5 cellular contexts compared by ENCODE assay signal in genomic region chr7:128654080-128654479, GRCh38. TPM values are rescaled to one million over a fixed set of nuclear protein-coding genes. Genes with fewer than 3 reads are reported as not detected.
DNase-seq lines count a peak whose midpoint lies in the region; ATAC-seq, FAIRE-seq and TF ChIP-seq lines count a peak whose summit lies in the region.
"Not testable (repeated sequence)": the region's sequence is repeated elsewhere in the genome, so short reads cannot be mapped to it uniquely, and the experiment has no call there.
"Had no signal": no experiment of that assay in that cellular context is flagged by ENCODE, and none has a peak within 500 bp of the region (broad histone marks: within the 10 kb centered on the region; RNA-seq: fewer than 3 reads in every experiment).

No MANE protein-coding gene starts in this region.

- not testable (repeated sequence) for TF ChIP-seq EP300 in K562 (IDR thresholded peaks at IDR 0.05; ENCODE audit: low read length); ovary (IDR thresholded peaks at IDR 0.05)

- peaks cover 17% of the 10 kb centered on the region for H3K36me3 Mint-ChIP-seq in stimulated activated effector memory CD8-positive, alpha-beta T cell treated with anti-CD3 and anti-CD28 coated beads, Interleukin-12 subunit alpha, Interleukin-12 subunit beta, amount 100 ng/mL, for 72 hours

- DNase-seq in K562 (ENCODE audit: extremely low read depth in 1 of 4, low spot score in 3 of 4); stimulated activated effector memory CD8-positive, alpha-beta T cell treated with anti-CD3 and anti-CD28 coated beads, Interleukin-12 subunit alpha, Interleukin-12 subunit beta, amount 100 ng/mL, for 72 hours (ENCODE audit: low spot score in 2 of 2): not testable (repeated sequence)
- peak; percentile 62 for DNase-seq in Right ventricle myocardium inferior (ENCODE audit: missing footprints)
- DNase-seq in ovary: peak in 3 of 5 donors; percentile 8 to 44 (median 25)

- not testable (repeated sequence) for ATAC-seq in K562; Right ventricle myocardium inferior; stimulated activated effector memory CD8-positive, alpha-beta T cell treated with anti-CD3 and anti-CD28 coated beads, Interleukin-12 subunit alpha, Interleukin-12 subunit beta, amount 100 ng/mL, for 72 hours

- TF ChIP-seq POLR2A in K562 (conservative IDR thresholded peaks at IDR 0.05); ovary (IDR thresholded peaks at IDR 0.05): not testable (repeated sequence)

- not testable (repeated sequence) for H3K9me1 ChIP-seq in K562 (ENCODE audit: control insufficient read depth, insufficient read depth, low read length)

- H3K4me3 ChIP-seq in K562, ovary: not testable (repeated sequence)

- not testable (repeated sequence) for H4K20me1 ChIP-seq in K562 (replicated peaks; ENCODE audit: control insufficient read depth, insufficient read depth, low read length)

- CTCF ChIA-PET in K562 (lab: Yijun Ruan, JAX; ENCODE audit: low intra/inter-chr PET ratio): not testable (repeated sequence)

- H3K4me2 ChIP-seq in K562 (ENCODE audit: insufficient read depth, low read length): not testable (repeated sequence)

- not testable (repeated sequence) for H3K9ac ChIP-seq in K562 (ENCODE audit: insufficient read depth in 1 of 2, low read depth in 2 of 2, low read length in 2 of 2)

- not testable (repeated sequence) for H3K4me1 ChIP-seq in K562 (replicated peaks in 1 of 2; ENCODE audit: control insufficient read depth in 2 of 2, insufficient read depth in 2 of 2, low read length in 2 of 2); ovary (ENCODE audit: insufficient read depth)

- H3K4me3 Mint-ChIP-seq in stimulated activated effector memory CD8-positive, alpha-beta T cell treated with anti-CD3 and anti-CD28 coated beads, Interleukin-12 subunit alpha, Interleukin-12 subunit beta, amount 100 ng/mL, for 72 hours: not testable (repeated sequence)

- H3K79me2 ChIP-seq in K562 (ENCODE audit: control insufficient read depth, insufficient read depth, low read length): not testable (repeated sequence)

- H3K27ac ChIP-seq in K562 (ENCODE audit: extremely low read depth, low read depth, low read length): not testable (repeated sequence)
- H3K27ac ChIP-seq in ovary: peak overlapping the region in 1 of 2 donors; percentile 28

- intact Hi-C loops in K562 (cut with micrococcal nuclease); Right ventricle myocardium inferior (cut with DNase I); ovary (cut with DNase I): not testable (repeated sequence)

- not testable (repeated sequence) for BruUV-seq in K562 (replicated peaks; lab: Mats Ljungman, UMichigan)

- not testable (repeated sequence) for H3K9me3 ChIP-seq in K562 (replicated peaks; ENCODE audit: control insufficient read depth, insufficient read depth, low read depth, low read length); ovary

- H3K27ac Mint-ChIP-seq in stimulated activated effector memory CD8-positive, alpha-beta T cell treated with anti-CD3 and anti-CD28 coated beads, Interleukin-12 subunit alpha, Interleukin-12 subunit beta, amount 100 ng/mL, for 72 hours: peak overlapping the region; percentile 56

- not testable (repeated sequence) for H3K4me1 Mint-ChIP-seq in stimulated activated effector memory CD8-positive, alpha-beta T cell treated with anti-CD3 and anti-CD28 coated beads, Interleukin-12 subunit alpha, Interleukin-12 subunit beta, amount 100 ng/mL, for 72 hours

- not testable (repeated sequence) for H3K36me3 ChIP-seq in K562 (ENCODE audit: control insufficient read depth, insufficient read depth, low read length); ovary

- H3K27me3 ChIP-seq in K562 (ENCODE audit: control insufficient read depth in 2 of 2, insufficient read depth in 2 of 2, low read length in 2 of 2); ovary: not testable (repeated sequence)

- not testable (repeated sequence) for FAIRE-seq in K562 (lab: Jason Lieb, UNC)

- not testable (repeated sequence) for TF ChIP-seq CTCF in K562 (IDR thresholded peaks at IDR 0.05 in 2 of 3, conservative IDR thresholded peaks at IDR 0.05 in 1 of 3; ENCODE audit: insufficient read depth in 2 of 3, low read depth in 1 of 3, low read length in 3 of 3); ovary (IDR thresholded peaks at IDR 0.05)

- TF ChIP-seq RAD21 in K562 (CRISPR knock-in tag; conservative IDR thresholded peaks at IDR 0.05 in 1 of 2, IDR thresholded peaks at IDR 0.05 in 1 of 2): not testable (repeated sequence)

- POLR2A ChIA-PET in K562 (lab: Yijun Ruan, JAX): not testable (repeated sequence)

- H3K9me3 Mint-ChIP-seq in stimulated activated effector memory CD8-positive, alpha-beta T cell treated with anti-CD3 and anti-CD28 coated beads, Interleukin-12 subunit alpha, Interleukin-12 subunit beta, amount 100 ng/mL, for 72 hours: not testable (repeated sequence)

- in situ Hi-C loops in K562 (cut with MboI): not testable (repeated sequence)

- H2AFZ ChIP-seq in K562 (ENCODE audit: low read depth, low read length): not testable (repeated sequence)

- 52% methylated on average over 2 of the region's 19 CpGs for WGBS in K562 (ENCODE audit: insufficient coverage, low coverage, missing lambda C conversion rate)
- 50 to 62% (median 52%) methylated on average over 16 to 19 of the region's 19 CpGs for whole genome bisulfite sequencing in ovary, 3 donors

TF ChIP-seq in K562, 482 proteins besides CTCF, POLR2A, EP300 and RAD21:
- peak; percentile 10; the same call in 1 of the 2 replicates for TF ChIP-seq POLR2G (IDR thresholded peaks at IDR 0.05; ENCODE audit: low read depth, low read length)
TF ChIP-seq in K562: peak in this region for 1; not testable (repeated sequence) for 481.

RNA-seq across cellular contexts. Expression of gene GARIN1A, which starts 18.0 kb away (rescaled TPM):
- total RNA-seq in K562 (2011; cell fraction: chromatin; rRNA removed; ENCODE audit: low replicate concordance): 0.12 and 0.33 TPM in 2 replicates
- under 0.01 and 0.13 TPM in 2 replicates for total RNA-seq in K562 (2011; cell fraction: nucleolus; rRNA removed)
- total RNA-seq in K562 (2011; cell fraction: nucleoplasm; rRNA removed): 0.15 TPM in 2 replicates
- not detected in 2 replicates for total RNA-seq in K562 (2014; rRNA removed)
- total RNA-seq in K562 (2014; rRNA removed; fragmentation: Illumina TruSeq; extraction: Trizol): 0.04 and 0.16 TPM in 2 replicates
- 0.04 and 0.07 TPM in 2 replicates for total RNA-seq in K562 (2015; rRNA removed; fragmentation: Illumina TruSeq; extraction: Trizol)
- 0.25 TPM in 1 of 2 replicates, not detected in the other for total RNA-seq in K562 (2021)
- 0.04 TPM in 1 of 2 replicates, not detected in the other for polyA plus RNA-seq in K562 (2011; rRNA removed)
- polyA plus RNA-seq in K562 (2011; cell fraction: cytosol; rRNA removed): under 0.01 TPM in 1 of 2 replicates, not detected in the other
- 0.06 TPM in 2 replicates for polyA plus RNA-seq in K562 (2011; cell fraction: nucleus; rRNA removed)
- polyA plus RNA-seq in K562 (2012): 0.04 and 0.39 TPM in 2 replicates
- not detected in 2 replicates for polyA plus RNA-seq in K562 (2014; fragmentation: Illumina TruSeq; extraction: Trizol)
- under 1 TPM; 0.01 TPM for polyA plus RNA-seq in K562 (2014; fragmentation: Nextera tagmentation; extraction: Ambion mirVana)
- polyA plus RNA-seq in K562 (2014; rRNA removed): 0.41 TPM in 1 of 2 replicates, not detected in the other
- not detected in 2 replicates for polyA minus RNA-seq in K562 (2011; rRNA and poly(A)+ RNA removed)
- not detected in 2 replicates for polyA minus RNA-seq in K562 (2011; cell fraction: cytosol; rRNA and poly(A)+ RNA removed)
- not detected in 2 replicates for polyA minus RNA-seq in K562 (2011; cell fraction: nucleus; rRNA and poly(A)+ RNA removed)
- 1.8 TPM for total RNA-seq in Right ventricle myocardium inferior
- total RNA-seq in ovary: 1 to 10 TPM in 6 of 7 donors, under 1 TPM in 1; 0.36 to 4.0 (median 1.6) TPM
- polyA plus RNA-seq in ovary: 1 to 10 TPM in 1 of 2 donors, under 1 TPM in 1; 0.59 to 1.3 TPM
- total RNA-seq: A172 had no signal
